Comparison of ENCODE assay signal across 8 cellular contexts in genomic region chr13:48595330-48596127, GRCh38. TPM values are rescaled to one million over a fixed set of nuclear protein-coding genes. Genes with fewer than 3 reads are reported as not detected.
DNase-seq lines count a peak whose midpoint lies in the region; ATAC-seq, FAIRE-seq and TF ChIP-seq lines count a peak whose summit lies in the region.

No MANE protein-coding gene starts in this region.

- TF ChIP-seq POLR2A in heart left ventricle (IDR thresholded peaks at IDR 0.05): no peak

- H3K36me3 ChIP-seq in heart left ventricle: no peaks in the 10 kb centered on the region

- intact Hi-C loops in heart left ventricle (cut with DNase I) (loop anchor here (1.0 to 10.0 kb wide), 8 partner anchors 139 to 689 kb away; no protein-coding TSS in a partner anchor), sciatic nerve (cut with DNase I) (no loop called here)

- H3K4me3 ChIP-seq in heart left ventricle: no peak overlapping the region

- peak; percentile 64 for ATAC-seq in HG03280 (IDR thresholded peaks at IDR 0.05; ENCODE audit: unreplicated experiment)
- peak; percentile 75 to 91 for ATAC-seq in activated naive CD4-positive, alpha-beta T cell treated with anti-CD3 and anti-CD28 coated beads, Interleukin-2, amount 50 U/mL, for 72 hours
- peak; percentile 87 to 96 (median 94) for ATAC-seq in heart left ventricle
- ATAC-seq in sciatic nerve: peak; percentile 93

- DNase-seq in A172 (ENCODE audit: low spot score) (peak; percentile 53), RCC 7860 (ENCODE audit: low spot score) (peak; percentile 45), heart left ventricle (peak in 4 of 5 donors; percentile 63 to 76 (median 70)), sciatic nerve (ENCODE audit: low spot score) (peak; percentile 71), occipital lobe (lab: John Stamatoyannopoulos, UW) (no peak)
- peak in 1 of 2 donors; percentile 35 for DNase-seq in activated naive CD4-positive, alpha-beta T cell treated with anti-CD3 and anti-CD28 coated beads, Interleukin-2, amount 50 U/mL, for 72 hours (ENCODE audit: low spot score in 2 of 2)

- H3K4me1 ChIP-seq in heart left ventricle: peaks cover 0 to 6% (median under 1%) of the 10 kb centered on the region in 12 donors

- H3K27me3 ChIP-seq in heart left ventricle: no peaks in the 10 kb centered on the region

- no peaks in the 10 kb centered on the region for H3K36me3 Mint-ChIP-seq in activated naive CD4-positive, alpha-beta T cell treated with anti-CD3 and anti-CD28 coated beads, Interleukin-2, amount 50 U/mL, for 72 hours

- H3K27ac ChIP-seq in heart left ventricle: peak overlapping the region in 3 of 12 donors; percentile 22 to 33 (median 32)

- no peak overlapping the region for H3K27ac Mint-ChIP-seq in activated naive CD4-positive, alpha-beta T cell treated with anti-CD3 and anti-CD28 coated beads, Interleukin-2, amount 50 U/mL, for 72 hours

- peaks cover 0 to 17% (median 0%) of the 10 kb centered on the region in 12 donors for H3K9me3 ChIP-seq in heart left ventricle

- WGBS in heart left ventricle, 4 donors: 70 to 74% (median 73%) methylated on average over 7 of the region's 7 CpGs

- TF ChIP-seq CTCF in GM12872 (IDR thresholded peaks at IDR 0.05; ENCODE audit: insufficient read depth, low read depth, low read length) (peak; percentile 67; the same call in 2 of the 3 replicates), heart left ventricle (IDR thresholded peaks at IDR 0.05) (peak; percentile 48 to 80 (median 74))

- no peaks in the 10 kb centered on the region for H3K9me3 Mint-ChIP-seq in activated naive CD4-positive, alpha-beta T cell treated with anti-CD3 and anti-CD28 coated beads, Interleukin-2, amount 50 U/mL, for 72 hours

- no peak for FAIRE-seq in RCC 7860 (lab: Jason Lieb, UNC)

RNA-seq across cellular contexts. Expression of gene CYSLTR2, which starts 58.2 kb away (rescaled TPM):
- total RNA-seq in A172 (2014; rRNA removed; shearing (Covaris generic)): not detected in 2 replicates
- 1 to 10 TPM; 3.0 to 3.2 TPM for total RNA-seq in activated naive CD4-positive, alpha-beta T cell treated with anti-CD3 and anti-CD28 coated beads, Interleukin-2, amount 50 U/mL, for 72 hours
- total RNA-seq in heart left ventricle: 10 to 100 TPM in 2 of 9 donors, 1 to 10 TPM in 7; 3.8 to 11.5 (median 5.4) TPM
- polyA plus RNA-seq in heart left ventricle: 1 to 10 TPM; 1.8 to 6.1 TPM
- 1.4 TPM for total RNA-seq in sciatic nerve
- 1.1 TPM for total RNA-seq in occipital lobe
